Comparison of ENCODE assay signal across 15 cellular contexts in the genomic region with DNA sequence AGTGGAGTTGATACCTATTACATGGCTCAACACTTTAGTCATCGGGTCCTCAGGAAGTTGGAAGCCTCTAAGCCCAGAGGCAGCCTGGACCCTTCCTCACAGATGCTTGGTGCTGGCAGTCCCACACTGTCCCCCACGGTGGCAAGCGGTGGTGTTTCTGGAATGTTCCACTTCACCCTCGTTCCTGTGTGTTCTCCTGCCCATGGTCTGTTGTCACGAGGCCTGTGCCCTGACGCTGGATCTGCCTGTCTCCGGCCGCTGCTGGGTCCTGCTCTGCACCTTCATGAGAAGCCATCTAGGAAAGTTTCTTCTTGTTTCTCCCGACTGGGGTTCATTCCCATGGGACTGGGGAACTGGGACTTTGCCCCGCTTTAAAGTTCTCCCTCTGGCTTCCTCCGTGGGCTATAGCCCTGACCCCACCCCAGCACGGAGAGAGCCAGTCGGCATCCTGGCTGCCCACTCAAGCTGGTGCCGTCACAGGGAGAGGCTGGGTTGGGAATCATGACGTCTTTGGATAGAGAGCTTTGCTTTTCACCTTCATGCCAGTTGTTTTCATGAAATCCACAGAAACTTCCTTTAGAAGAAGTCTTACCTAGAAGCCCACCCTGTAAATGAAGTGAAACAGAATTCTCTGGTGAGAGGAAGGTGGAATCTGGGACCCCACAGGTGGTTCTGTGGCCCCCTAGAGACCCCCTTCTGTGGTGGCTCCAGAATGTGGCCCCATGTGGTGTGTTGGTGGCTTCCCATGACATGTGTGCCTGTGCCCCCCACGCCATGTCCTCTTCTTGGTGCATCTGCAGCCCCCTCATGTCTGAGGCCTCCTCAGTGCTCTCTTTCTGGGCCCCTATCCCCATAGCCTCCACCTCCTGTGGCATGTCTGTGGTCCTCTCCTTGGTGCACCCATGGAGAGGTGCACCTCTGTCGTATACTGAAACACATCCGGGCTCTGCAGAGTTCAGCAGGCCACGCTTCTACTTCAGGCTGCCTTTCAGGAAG.
"Had no signal": no experiment of that assay in that cellular context is flagged by ENCODE, and none has a peak within 500 bp of the region (broad histone marks: within the 10 kb centered on the region; RNA-seq: fewer than 3 reads in every experiment).

No MANE protein-coding gene starts in this region.

- DNase-seq: activated CD4-positive, alpha-beta memory T cell treated with anti-CD3 and anti-CD28 coated beads, Interleukin-2, amount 10 ng/mL, durations not matched to agents 7 days and 5 days; activated CD4-positive, alpha-beta T cell treated with anti-CD3 and anti-CD28 coated beads for 4 hours; activated naive CD4-positive, alpha-beta T cell treated with anti-CD3 and anti-CD28 coated beads, Interleukin-2, amount 50 U/mL, for 16 hours; left lung; naive thymus-derived CD4-positive, alpha-beta T cell; T-helper 1 cell; T1000 had no signal

- H3K36me3 ChIP-seq: adrenal gland, cardiac muscle cell, left lung, right atrium auricular region, tibial artery had no signal

- H3K9me3 Mint-ChIP-seq: activated CD4-positive, alpha-beta memory T cell treated with anti-CD3 and anti-CD28 coated beads, Interleukin-2, amount 10 ng/mL, durations not matched to agents 7 days and 5 days; naive thymus-derived CD4-positive, alpha-beta T cell had no signal

- H3K4me3 Mint-ChIP-seq: activated CD4-positive, alpha-beta memory T cell treated with anti-CD3 and anti-CD28 coated beads, Interleukin-2, amount 10 ng/mL, durations not matched to agents 7 days and 5 days; naive thymus-derived CD4-positive, alpha-beta T cell had no signal

- H3K27ac ChIP-seq: adrenal gland, cardiac muscle cell, left lung, right atrium auricular region, tibial artery, VCaP had no signal

- H3K27me3 ChIP-seq: adrenal gland, left lung, right atrium auricular region had no signal

- H3K9me3 ChIP-seq: adrenal gland, left lung, mucosa of descending colon, right atrium auricular region, tibial artery had no signal

- ATAC-seq: left lung; mucosa of descending colon; naive thymus-derived CD4-positive, alpha-beta T cell; SK-N-SH treated with all-trans-retinoic acid at 6 μM for 48 hours had no signal

- H3K36me3 Mint-ChIP-seq: naive thymus-derived CD4-positive, alpha-beta T cell had no signal

- H3K4me1 ChIP-seq: adrenal gland, left lung, right atrium auricular region, tibial artery had no signal

- H3K4me3 ChIP-seq: adrenal gland, cardiac muscle cell, left lung, mucosa of descending colon, right atrium auricular region, tibial artery had no signal

- H3K27ac Mint-ChIP-seq: activated CD4-positive, alpha-beta memory T cell treated with anti-CD3 and anti-CD28 coated beads, Interleukin-2, amount 10 ng/mL, durations not matched to agents 7 days and 5 days; naive thymus-derived CD4-positive, alpha-beta T cell; progenitor cell of endocrine pancreas had no signal
